ENCODE assay signal across 8 cellular contexts in genomic region chrX:65677954-65678469, GRCh38. TPM values are rescaled to one million over a fixed set of nuclear protein-coding genes. Genes with fewer than 3 reads are reported as not detected.
DNase-seq lines count a peak whose midpoint lies in the region; ATAC-seq lines count a peak whose summit lies in the region.

No MANE protein-coding gene starts in this region.

- no peak for ATAC-seq in HG02571 (IDR thresholded peaks at IDR 0.05; ENCODE audit: unreplicated experiment)

- DNase-seq in EH (ENCODE audit: low read depth) (peak; percentile 93), SW 1271 (lab: John Stamatoyannopoulos, UW) (peak; percentile 60 to 82), fibroblast of peridontal ligament (ENCODE audit: extremely low read depth) (peak; percentile 95), renal cortical epithelial cell (ENCODE audit: low read depth) (peak; percentile 91), HUDEP-2 (lab: John Stamatoyannopoulos, UW; ENCODE audit: unreplicated experiment in 76 of 76) (no peak), NCI-H82 (lab: John Stamatoyannopoulos, UW) (no peak), HPDE6-E6E7 (ENCODE audit: extremely low spot score) (no peak)

RNA-seq across cellular contexts. Expression of gene MSN, which starts 10.6 kb away (rescaled TPM):
- 442 and 533 TPM in 2 replicates for total RNA-seq in renal cortical epithelial cell

Comparison
In these comparisons a context has a peak if more than half of its experiments do, and no peak if none do; other contexts are left out.
1. DNase-seq: peak in EH (single experiment), SW 1271 (2 of 2), fibroblast of peridontal ligament (single experiment) and renal cortical epithelial cell (single experiment); none in HUDEP-2 (0 of 76), NCI-H82 (single experiment) and HPDE6-E6E7 (single experiment).